In genomic region chr16:56849690-56850680, GRCh38 we compare ENCODE assay signal across 1 cellular context.
A peak's percentile ranks its signal among the peaks of the same experiment; 100 is the strongest.
TF ChIP-seq lines count a peak whose summit lies in the region.

No MANE protein-coding gene starts in this region.

TF ChIP-seq in HepG2, 621 proteins besides CTCF, POLR2A, EP300 and RAD21 (continued from another document and continues in another):
- no peak for TF ChIP-seq THAP9 (CRISPR knock-in tag; IDR thresholded peaks at IDR 0.05; ENCODE audit: borderline replicate concordance)
- no peak for TF ChIP-seq FOXC1 (CRISPR knock-in tag; IDR thresholded peaks at IDR 0.05; ENCODE audit: borderline replicate concordance)
- no peak for TF ChIP-seq ZKSCAN1 (IDR thresholded peaks at IDR 0.05; ENCODE audit: low read length)
- no peak for TF ChIP-seq RFXANK (CRISPR knock-in tag; IDR thresholded peaks at IDR 0.05)
- no peak for TF ChIP-seq SUZ12 (IDR thresholded peaks at IDR 0.05; ENCODE audit: low read depth, low read length)
- no peak for TF ChIP-seq ZNF552 (CRISPR knock-in tag; IDR thresholded peaks at IDR 0.05; ENCODE audit: borderline replicate concordance)
- TF ChIP-seq HMGXB4 (CRISPR knock-in tag; IDR thresholded peaks at IDR 0.05; ENCODE audit: borderline replicate concordance in 1 of 2, low read depth in 1 of 2) = no peak; a peak in 1 of 4 replicates
- no peak for TF ChIP-seq ZBTB14 (CRISPR knock-in tag; IDR thresholded peaks at IDR 0.05)
- TF ChIP-seq TMF1 (CRISPR knock-in tag; IDR thresholded peaks at IDR 0.05; ENCODE audit: low read depth) = no peak
- TF ChIP-seq KDM3A (CRISPR knock-in tag; IDR thresholded peaks at IDR 0.05; ENCODE audit: low read depth) = 0 out of 2 replicates have a peak, but pooled peaks have one; percentile 59
- TF ChIP-seq ZNF687 (CRISPR knock-in tag; IDR thresholded peaks at IDR 0.05) = peak; percentile 69
- no peak for TF ChIP-seq ZNF775 (CRISPR knock-in tag; IDR thresholded peaks at IDR 0.05; ENCODE audit: borderline replicate concordance)
- TF ChIP-seq ZFY (CRISPR knock-in tag; IDR thresholded peaks at IDR 0.05) = no peak; the same call in 1 of the 2 replicates
- TF ChIP-seq PHB2 (IDR thresholded peaks at IDR 0.05; ENCODE audit: partially characterized antibody) = no peak
- TF ChIP-seq ZNF569 (CRISPR knock-in tag; IDR thresholded peaks at IDR 0.05; ENCODE audit: borderline replicate concordance) = no peak
- 0 out of 2 replicates have a peak, but pooled peaks have one; percentile 46 for TF ChIP-seq KAT7 (CRISPR knock-in tag; IDR thresholded peaks at IDR 0.05; ENCODE audit: borderline replicate concordance)
- no peak for TF ChIP-seq RERE (CRISPR knock-in tag; IDR thresholded peaks at IDR 0.05; ENCODE audit: low read depth)
- TF ChIP-seq ZNF260 (CRISPR knock-in tag; IDR thresholded peaks at IDR 0.05; ENCODE audit: borderline replicate concordance, low read depth) = no peak
- no peak; the same call in 1 of the 2 replicates for TF ChIP-seq STAG1 (CRISPR knock-in tag; IDR thresholded peaks at IDR 0.05)
- no peak for TF ChIP-seq CEBPZ (IDR thresholded peaks at IDR 0.05; ENCODE audit: low read length)
- no peak for TF ChIP-seq NFATC3 (CRISPR knock-in tag; IDR thresholded peaks at IDR 0.05)
- peak; percentile 69 for TF ChIP-seq GATAD2A (CRISPR knock-in tag; IDR thresholded peaks at IDR 0.05)
- TF ChIP-seq LCORL (IDR thresholded peaks at IDR 0.05) = no peak
- TF ChIP-seq LCORL (CRISPR knock-in tag; IDR thresholded peaks at IDR 0.05) = peak; percentile 84
- TF ChIP-seq MXD1 (CRISPR knock-in tag; IDR thresholded peaks at IDR 0.05) = no peak
- no peak for TF ChIP-seq SNRNP70 (IDR thresholded peaks at IDR 0.05; ENCODE audit: low read depth, low read length)
- TF ChIP-seq ZNF512B (CRISPR knock-in tag; IDR thresholded peaks at IDR 0.05; ENCODE audit: borderline replicate concordance) = 0 out of 2 replicates have a peak, but pooled peaks have one; percentile 39
- no peak for TF ChIP-seq PBX2 (CRISPR knock-in tag; IDR thresholded peaks at IDR 0.05)
- no peak for TF ChIP-seq ZNF382 (CRISPR knock-in tag; IDR thresholded peaks at IDR 0.05; ENCODE audit: borderline replicate concordance)
- no peak for TF ChIP-seq JARID2 (CRISPR knock-in tag; IDR thresholded peaks at IDR 0.05; ENCODE audit: insufficient replicate concordance)
- no peak for TF ChIP-seq KDM1A (CRISPR knock-in tag; IDR thresholded peaks at IDR 0.05)
- TF ChIP-seq MAFG (CRISPR knock-in tag; IDR thresholded peaks at IDR 0.05) = no peak
- peak; percentile 65; the same call in 1 of the 2 replicates for TF ChIP-seq ZNF614 (CRISPR knock-in tag; IDR thresholded peaks at IDR 0.05; ENCODE audit: borderline replicate concordance)
